8 cellular contexts compared by ENCODE assay signal in the genomic region with DNA sequence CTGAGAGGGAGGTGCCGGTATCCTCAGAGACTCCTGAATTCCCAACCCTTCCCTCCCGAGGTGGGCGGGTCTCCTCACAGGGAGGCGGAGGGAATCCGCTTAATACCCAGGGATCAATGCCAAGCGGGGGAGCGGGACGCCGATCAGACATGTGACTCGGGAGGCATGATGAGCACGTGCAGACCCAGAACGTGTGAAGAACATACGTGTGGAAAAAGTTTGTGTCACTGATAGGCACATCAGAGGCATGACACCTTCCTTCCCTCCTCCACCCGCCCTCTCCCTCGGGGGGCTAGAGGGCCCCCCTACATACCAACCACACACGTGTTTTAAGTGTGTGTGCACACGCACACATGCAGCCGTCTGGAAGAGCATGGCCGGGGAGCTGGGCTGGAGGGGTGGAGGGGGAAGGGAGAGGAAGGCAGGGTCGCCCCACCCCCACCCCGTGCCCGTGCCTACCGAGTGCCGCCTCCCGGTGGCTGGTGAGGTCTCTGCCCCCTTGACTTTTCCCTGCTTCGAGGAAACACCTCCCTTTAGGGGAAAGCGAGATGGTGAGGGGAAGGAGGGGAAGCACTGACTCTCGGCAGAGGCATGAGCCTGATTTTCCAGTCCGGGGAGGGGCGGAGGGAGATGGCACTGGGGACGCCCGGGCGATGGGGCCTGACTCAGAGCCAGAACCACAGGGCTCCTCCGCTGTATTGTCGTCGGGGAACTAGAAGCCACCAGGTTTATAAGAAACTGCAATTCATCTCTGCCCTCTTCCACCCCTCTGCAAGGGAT. TPM values are rescaled to one million over a fixed set of nuclear protein-coding genes. Genes with fewer than 3 reads are reported as not detected.
A peak's percentile ranks its signal among the peaks of the same experiment; 100 is the strongest.
DNase-seq lines count a peak whose midpoint lies in the region; ATAC-seq, FAIRE-seq and TF ChIP-seq lines count a peak whose summit lies in the region.

No MANE protein-coding gene starts in this region.

- ATAC-seq in activated naive CD8-positive, alpha-beta T cell treated with anti-CD3 and anti-CD28 coated beads, Interleukin-2, amount 10 ng/mL, durations not matched to agents 7 days and 5 days (ENCODE audit: low read depth): peak; percentile 76
- no peak for ATAC-seq in HG03521 (IDR thresholded peaks at IDR 0.05; ENCODE audit: unreplicated experiment)

- H3K36me3 Mint-ChIP-seq in activated naive CD8-positive, alpha-beta T cell treated with anti-CD3 and anti-CD28 coated beads, Interleukin-2, amount 10 ng/mL, durations not matched to agents 7 days and 5 days: no peaks in the 10 kb centered on the region

- peak overlapping the region; percentile 64 for H3K4me2 ChIP-seq in smooth muscle cell

- H3K27ac ChIP-seq in A673 (ENCODE audit: low read depth, low read length, poor library complexity, severe bottlenecking) (no peak overlapping the region), smooth muscle cell (ENCODE audit: low read depth) (no peak overlapping the region), uterus (no peak overlapping the region)

- peak; percentile 13 for DNase-seq in A673 (ENCODE audit: low spot score)
- peak; percentile 34 for DNase-seq in GOT3 (lab: John Stamatoyannopoulos, UW)
- DNase-seq in T-helper 9 cell: peak; percentile 60
- DNase-seq in activated naive CD8-positive, alpha-beta T cell treated with anti-CD3 and anti-CD28 coated beads, Interleukin-2, amount 10 ng/mL, durations not matched to agents 7 days and 5 days: peak; percentile 79
- DNase-seq in smooth muscle cell (lab: John Stamatoyannopoulos, UW; ENCODE audit: unreplicated experiment): peak; percentile 40
- DNase-seq in frontal cortex (ENCODE audit: low spot score in 2 of 2): no peak
- no peak for DNase-seq in uterus

- no peaks in the 10 kb centered on the region for H3K79me2 ChIP-seq in smooth muscle cell (ENCODE audit: low read depth)

- intact Hi-C loops in A673 (cut with micrococcal nuclease; ENCODE audit: unreplicated experiment) (no loop called here), uterus (cut with DNase I; ENCODE audit: low total_unique reads) (no loop called here)

- no peak for TF ChIP-seq POLR2A in uterus (IDR thresholded peaks at IDR 0.05)

- H3K4me1 ChIP-seq in A673 (ENCODE audit: insufficient read depth, low read length, poor library complexity, severe bottlenecking): no peaks in the 10 kb centered on the region
- H3K4me1 ChIP-seq in smooth muscle cell (ENCODE audit: low read depth): peaks cover 3% of the 10 kb centered on the region
- no peaks in the 10 kb centered on the region for H3K4me1 ChIP-seq in uterus

- peaks cover 65% of the 10 kb centered on the region for H3K4me1 Mint-ChIP-seq in activated naive CD8-positive, alpha-beta T cell treated with anti-CD3 and anti-CD28 coated beads, Interleukin-2, amount 10 ng/mL, durations not matched to agents 7 days and 5 days

- BruUV-seq in A673 (replicated peaks; lab: Mats Ljungman, UMichigan): no TSS peak

- no peaks in the 10 kb centered on the region for H3K36me3 ChIP-seq in A673 (ENCODE audit: insufficient read depth, low read length, poor library complexity, severe bottlenecking)
- H3K36me3 ChIP-seq in smooth muscle cell (ENCODE audit: low read depth): no peaks in the 10 kb centered on the region
- H3K36me3 ChIP-seq in uterus: no peaks in the 10 kb centered on the region

- FAIRE-seq in frontal cortex (lab: Jason Lieb, UNC): no peak

- no peak overlapping the region for H2AFZ ChIP-seq in smooth muscle cell (ENCODE audit: low read depth)

- H3K9me3 ChIP-seq in A673 (ENCODE audit: low read depth, low read length, poor library complexity, severe bottlenecking) (no peaks in the 10 kb centered on the region), smooth muscle cell (replicated peaks; ENCODE audit: low read depth) (no peaks in the 10 kb centered on the region), uterus (no peaks in the 10 kb centered on the region)

- 22% methylated on average over 28 of the region's 36 CpGs for WGBS in smooth muscle cell (ENCODE audit: low lambda C conversion rate)

- H4K20me1 ChIP-seq in smooth muscle cell (ENCODE audit: low read depth): no peaks in the 10 kb centered on the region

- peak overlapping the region; percentile 62 for H3K4me3 Mint-ChIP-seq in activated naive CD8-positive, alpha-beta T cell treated with anti-CD3 and anti-CD28 coated beads, Interleukin-2, amount 10 ng/mL, durations not matched to agents 7 days and 5 days

- TF ChIP-seq CTCF in A673 (conservative IDR thresholded peaks at IDR 0.05; ENCODE audit: low read depth, low read length) (no peak), smooth muscle cell (IDR thresholded peaks at IDR 0.05; ENCODE audit: borderline replicate concordance, insufficient read depth, poor library complexity, severe bottlenecking) (no peak), uterus (IDR thresholded peaks at IDR 0.05) (no peak)

- no peaks in the 10 kb centered on the region for H3K27me3 Mint-ChIP-seq in activated naive CD8-positive, alpha-beta T cell treated with anti-CD3 and anti-CD28 coated beads, Interleukin-2, amount 10 ng/mL, durations not matched to agents 7 days and 5 days

- no peak overlapping the region for H3K9ac ChIP-seq in smooth muscle cell (ENCODE audit: low read depth)

- H3K27ac Mint-ChIP-seq in activated naive CD8-positive, alpha-beta T cell treated with anti-CD3 and anti-CD28 coated beads, Interleukin-2, amount 10 ng/mL, durations not matched to agents 7 days and 5 days: peak overlapping the region; percentile 73

- CTCF ChIA-PET in A673 (lab: Charles Lee): no interaction called here

- H3K27me3 ChIP-seq in A673 (replicated peaks; ENCODE audit: insufficient read depth, low read depth, low read length, poor library complexity) (no peaks in the 10 kb centered on the region), smooth muscle cell (ENCODE audit: low read depth) (no peaks in the 10 kb centered on the region), uterus (peaks cover 3 to 17% of the 10 kb centered on the region in 2 donors)

- H3K9me3 Mint-ChIP-seq in activated naive CD8-positive, alpha-beta T cell treated with anti-CD3 and anti-CD28 coated beads, Interleukin-2, amount 10 ng/mL, durations not matched to agents 7 days and 5 days: no peaks in the 10 kb centered on the region

- POLR2A ChIA-PET in A673 (lab: Charles Lee; ENCODE audit: low non-redundant PET): no interaction called here
- POLR2A ChIA-PET in activated naive CD8-positive, alpha-beta T cell treated with anti-CD3 and anti-CD28 coated beads, Interleukin-2, amount 10 ng/mL, durations not matched to agents 7 days and 5 days (lab: Charles Lee): interaction anchor here (1.0 to 1.7 kb wide), 3 partner anchors 14 to 22 kb away, joined by 3 to 9 read pairs (median 3); no protein-coding TSS in a partner anchor

- no peak overlapping the region for H3K4me3 ChIP-seq in A673 (ENCODE audit: low read depth, low read length, poor library complexity, severe bottlenecking)
- no peak overlapping the region for H3K4me3 ChIP-seq in smooth muscle cell
- H3K4me3 ChIP-seq in uterus: no peak overlapping the region

- H3F3A ChIP-seq in smooth muscle cell (ENCODE audit: low read depth): peaks cover 2% of the 10 kb centered on the region

RNA-seq across cellular contexts. Expression of a gene that starts 12.1 kb away (rescaled TPM):
- total RNA-seq in A673 (2021) (not detected in 2 replicates), smooth muscle cell (not detected in 2 replicates), frontal cortex (0.82 TPM), uterus (under 1 TPM in 2 of 4 donors, not detected in 2; 0.49 to 0.51 TPM)
- 10 to 100 TPM; 20.7 to 22.8 TPM for total RNA-seq in activated naive CD8-positive, alpha-beta T cell treated with anti-CD3 and anti-CD28 coated beads, Interleukin-2, amount 10 ng/mL, durations not matched to agents 7 days and 5 days
- polyA plus RNA-seq in smooth muscle cell: not detected in 2 replicates

RNA-seq across cellular contexts. Expression of a gene that starts 27.0 kb away (rescaled TPM):
- total RNA-seq in A673 (2021) (21.1 and 25.3 TPM in 2 replicates), smooth muscle cell (5.8 and 17.5 TPM in 2 replicates), frontal cortex (13.9 TPM), uterus (10 to 100 TPM in 2 of 4 donors, 1 to 10 TPM in 2; 2.6 to 24.8 (median 10.7) TPM)
- 1 to 10 TPM; 8.0 to 8.9 TPM for total RNA-seq in activated naive CD8-positive, alpha-beta T cell treated with anti-CD3 and anti-CD28 coated beads, Interleukin-2, amount 10 ng/mL, durations not matched to agents 7 days and 5 days
- polyA plus RNA-seq in smooth muscle cell: 7.7 and 8.3 TPM in 2 replicates

Comparison
In these comparisons a context has a peak if more than half of its experiments do, and no peak if none do; other contexts are left out.
1. DNase-seq: peak in A673 (single experiment), GOT3 (single experiment), T-helper 9 cell (single experiment), activated naive CD8-positive, alpha-beta T cell treated with anti-CD3 and anti-CD28 coated beads, Interleukin-2, amount 10 ng/mL, durations not matched to agents 7 days and 5 days (single experiment) and smooth muscle cell (single experiment); none in frontal cortex (0 of 2) and uterus (0 of 2).
2. RNA of a gene that starts 12.1 kb away (total RNA-seq): 20.7 to 22.8 TPM in activated naive CD8-positive, alpha-beta T cell treated with anti-CD3 and anti-CD28 coated beads, Interleukin-2, amount 10 ng/mL, durations not matched to agents 7 days and 5 days; 0.82 TPM in frontal cortex (single experiment), 0.49 to 0.51 TPM in uterus, not detected in A673 and not detected in smooth muscle cell; every median in the first group is over 10 times any median in the second.